Comparison of ENCODE assay signal across 9 cellular contexts in the genomic region with DNA sequence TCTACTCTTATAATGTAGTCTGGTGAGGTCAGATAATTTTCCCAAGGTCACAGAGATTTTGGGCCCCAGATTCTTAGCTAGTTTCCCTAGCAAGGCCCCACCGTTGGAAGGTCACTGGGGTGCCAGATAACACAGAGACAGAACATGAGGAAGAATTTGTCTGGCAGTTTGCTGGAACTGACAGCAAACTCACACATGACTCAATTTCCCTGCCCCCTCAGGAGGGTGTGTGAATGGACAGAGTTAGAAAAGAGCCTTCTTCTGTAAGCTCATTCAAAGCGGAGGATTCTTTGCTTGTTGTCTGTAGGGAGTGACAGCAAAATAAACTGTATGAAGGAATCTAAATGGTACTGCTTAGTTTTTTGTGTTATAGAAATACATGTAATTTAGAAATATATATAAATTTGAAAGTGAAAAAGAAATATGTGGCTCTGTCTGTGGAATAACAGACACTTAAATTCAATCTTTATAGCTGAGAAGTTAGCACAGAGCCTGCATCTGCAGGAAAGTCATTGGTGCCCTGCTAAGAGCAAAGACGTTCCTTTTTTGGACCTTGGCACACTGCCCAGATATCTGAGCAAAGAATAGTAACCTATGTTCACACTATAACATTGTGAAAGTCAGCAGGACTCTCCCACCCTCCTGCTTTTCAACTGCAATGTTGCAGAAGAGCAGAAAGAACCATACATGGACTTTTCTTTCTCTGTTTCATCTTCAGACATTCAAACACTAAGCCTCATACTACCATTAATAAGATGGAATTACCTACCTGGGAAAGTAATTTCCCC. TPM values are rescaled to one million over a fixed set of nuclear protein-coding genes. Genes with fewer than 3 reads are reported as not detected.
DNase-seq lines count a peak whose midpoint lies in the region; ATAC-seq lines count a peak whose summit lies in the region.
"Had no signal": no experiment of that assay in that cellular context is flagged by ENCODE, and none has a peak within 500 bp of the region (broad histone marks: within the 10 kb centered on the region; RNA-seq: fewer than 3 reads in every experiment).

No MANE protein-coding gene starts in this region.

- H3K4ac ChIP-seq in mesenchymal stem cell (ENCODE audit: low read depth in 1 of 2, low read length in 2 of 2) = no peak overlapping the region

- no peak overlapping the region for H2AK5ac ChIP-seq in mesenchymal stem cell (ENCODE audit: low read length, severe bottlenecking)

- H3K36me3 Mint-ChIP-seq in activated CD8-positive, alpha-beta T cell treated with anti-CD3 and anti-CD28 coated beads, Interleukin-2, amount 10 ng/mL, durations not matched to agents 7 days and 5 days (ENCODE audit: low read depth) = peaks cover 36% of the 10 kb centered on the region

- no peak overlapping the region for H2AFZ ChIP-seq in mesenchymal stem cell (ENCODE audit: low read depth, low read length)

- H3K4me3 Mint-ChIP-seq in activated CD8-positive, alpha-beta T cell treated with anti-CD3 and anti-CD28 coated beads, Interleukin-2, amount 10 ng/mL, durations not matched to agents 7 days and 5 days = peak overlapping the region; percentile 98

- no peak overlapping the region for H3K14ac ChIP-seq in mesenchymal stem cell (ENCODE audit: low read length in 2 of 2)

- H3K4me1 Mint-ChIP-seq in activated CD8-positive, alpha-beta T cell treated with anti-CD3 and anti-CD28 coated beads, Interleukin-2, amount 10 ng/mL, durations not matched to agents 7 days and 5 days (ENCODE audit: low read depth) = peaks cover 42% of the 10 kb centered on the region

- ATAC-seq in HG03432 (IDR thresholded peaks at IDR 0.05; ENCODE audit: unreplicated experiment) (peak; percentile 7), HG02798 (IDR thresholded peaks at IDR 0.05; ENCODE audit: poor library complexity, unreplicated experiment) (no peak)
- no peak for ATAC-seq in activated CD8-positive, alpha-beta T cell treated with anti-CD3 and anti-CD28 coated beads, Interleukin-2, amount 10 ng/mL, durations not matched to agents 7 days and 5 days
- ATAC-seq: sciatic nerve had no signal

- H4K91ac ChIP-seq in mesenchymal stem cell (ENCODE audit: low read length) = no peak overlapping the region

- no peak overlapping the region for H3K27ac Mint-ChIP-seq in activated CD8-positive, alpha-beta T cell treated with anti-CD3 and anti-CD28 coated beads, Interleukin-2, amount 10 ng/mL, durations not matched to agents 7 days and 5 days

- H3K79me1 ChIP-seq in mesenchymal stem cell (replicated peaks; ENCODE audit: low read length, poor library complexity, severe bottlenecking) = peaks cover 22% of the 10 kb centered on the region

- 24% methylated on average over 2 of the region's 3 CpGs for WGBS in mesenchymal stem cell

- POLR2A ChIA-PET in activated CD8-positive, alpha-beta T cell treated with anti-CD3 and anti-CD28 coated beads, Interleukin-2, amount 10 ng/mL, durations not matched to agents 7 days and 5 days (lab: Charles Lee) = no interaction called here

- H3K9me3 Mint-ChIP-seq in activated CD8-positive, alpha-beta T cell treated with anti-CD3 and anti-CD28 coated beads, Interleukin-2, amount 10 ng/mL, durations not matched to agents 7 days and 5 days (ENCODE audit: insufficient read depth) = no peaks in the 10 kb centered on the region

- peak overlapping the region; percentile 95 for H3K9ac ChIP-seq in mesenchymal stem cell (ENCODE audit: low read length)

- H3K18ac ChIP-seq in mesenchymal stem cell (ENCODE audit: low read depth in 1 of 2, low read length in 2 of 2) = no peak overlapping the region

- no peak overlapping the region for H4K8ac ChIP-seq in mesenchymal stem cell (ENCODE audit: low read length)

- no peak overlapping the region for H2BK15ac ChIP-seq in mesenchymal stem cell (ENCODE audit: low read depth, poor library complexity, severe bottlenecking)

- no peak overlapping the region for H3K27ac ChIP-seq in mesenchymal stem cell (ENCODE audit: low read length, poor library complexity, severe bottlenecking)

- no peaks in the 10 kb centered on the region for H3K4me1 ChIP-seq in mesenchymal stem cell (ENCODE audit: control insufficient read depth, insufficient read depth, low read depth, low read length)

- peaks cover 0 to 42% of the 10 kb centered on the region in 2 experiments for H3K36me3 ChIP-seq in mesenchymal stem cell (ENCODE audit: control insufficient read depth in 1 of 2, insufficient read depth in 2 of 2, low read depth in 1 of 2, low read length in 2 of 2)

- H3K9me3 ChIP-seq in mesenchymal stem cell (ENCODE audit: control insufficient read depth, low read length) = no peaks in the 10 kb centered on the region

- H3K4me2 ChIP-seq in mesenchymal stem cell (ENCODE audit: low read length, poor library complexity, severe bottlenecking) = no peak overlapping the region

- CTCF ChIA-PET in activated CD8-positive, alpha-beta T cell treated with anti-CD3 and anti-CD28 coated beads, Interleukin-2, amount 10 ng/mL, durations not matched to agents 7 days and 5 days (lab: Charles Lee) = interaction anchor here (1.2 to 1.7 kb wide), 2 partner anchors 10 to 270 kb away, joined by 3 to 7 read pairs; no protein-coding TSS in a partner anchor

- H2BK5ac ChIP-seq in mesenchymal stem cell (ENCODE audit: low read depth, low read length, poor library complexity, severe bottlenecking) = no peak overlapping the region

- DNase-seq in COLO668 (lab: John Stamatoyannopoulos, UW; ENCODE audit: unreplicated experiment) (peak; percentile 21), mesenchymal stem cell (peak; percentile 24), NCI-H187 treated with DMSO at 0.1 percent for 48 hours (lab: John Stamatoyannopoulos, UW) (no peak), iPS-NIHi7 (ENCODE audit: extremely low spot score) (no peak)
- DNase-seq in activated CD8-positive, alpha-beta T cell treated with anti-CD3 and anti-CD28 coated beads, Interleukin-2, amount 10 ng/mL, durations not matched to agents 7 days and 5 days = no peak
- DNase-seq in activated effector memory CD4-positive, alpha-beta T cell treated with anti-CD3 and anti-CD28 coated beads, Interleukin-2, amount 50 U/mL, for 16 hours = no peak

- H2BK12ac ChIP-seq in mesenchymal stem cell (ENCODE audit: low read length in 2 of 2) = no peak overlapping the region

- no peaks in the 10 kb centered on the region for H3K27me3 ChIP-seq in mesenchymal stem cell (ENCODE audit: control insufficient read depth in 1 of 2, insufficient read depth in 1 of 2, low read length in 2 of 2)

- no peak overlapping the region for H2BK120ac ChIP-seq in mesenchymal stem cell (ENCODE audit: low read depth, low read length)

- no peak overlapping the region for H3K23ac ChIP-seq in mesenchymal stem cell (ENCODE audit: low read length in 2 of 2)

- peak overlapping the region in 1 of 2 experiments; percentile 97 for H3K4me3 ChIP-seq in mesenchymal stem cell (ENCODE audit: insufficient read depth in 1 of 2, low read depth in 1 of 2, low read length in 2 of 2)

- no peaks in the 10 kb centered on the region for H3K27me3 Mint-ChIP-seq in activated CD8-positive, alpha-beta T cell treated with anti-CD3 and anti-CD28 coated beads, Interleukin-2, amount 10 ng/mL, durations not matched to agents 7 days and 5 days (ENCODE audit: low read depth)

RNA-seq across cellular contexts. Expression of a gene that starts 2.1 kb away (rescaled TPM):
- 100 to 1,000 TPM; 179 to 197 TPM for total RNA-seq in activated CD8-positive, alpha-beta T cell treated with anti-CD3 and anti-CD28 coated beads, Interleukin-2, amount 10 ng/mL, durations not matched to agents 7 days and 5 days
- polyA plus RNA-seq in mesenchymal stem cell (2013, experiment 1 of 2) = 155 TPM
- 171 TPM for polyA plus RNA-seq in mesenchymal stem cell (2013, experiment 2 of 2)

RNA-seq across cellular contexts. Expression of a gene that starts 2.5 kb away (rescaled TPM):
- total RNA-seq in activated CD8-positive, alpha-beta T cell treated with anti-CD3 and anti-CD28 coated beads, Interleukin-2, amount 10 ng/mL, durations not matched to agents 7 days and 5 days = 1 to 10 TPM; 7.6 to 8.8 TPM
- polyA plus RNA-seq in mesenchymal stem cell (2013, experiment 1 of 2) = 2.9 TPM
- polyA plus RNA-seq in mesenchymal stem cell (2013, experiment 2 of 2) = 2.2 TPM

Comparison
In these comparisons a context has a peak if more than half of its experiments do, and no peak if none do; other contexts are left out.
1. DNase-seq: peak in COLO668 (single experiment) and mesenchymal stem cell (single experiment); none in activated CD8-positive, alpha-beta T cell treated with anti-CD3 and anti-CD28 coated beads, Interleukin-2, amount 10 ng/mL, durations not matched to agents 7 days and 5 days (single experiment), NCI-H187 treated with DMSO at 0.1 percent for 48 hours (single experiment), activated effector memory CD4-positive, alpha-beta T cell treated with anti-CD3 and anti-CD28 coated beads, Interleukin-2, amount 50 U/mL, for 16 hours (single experiment) and iPS-NIHi7 (single experiment).